1 cellular context compared by ENCODE assay signal in the genomic region with DNA sequence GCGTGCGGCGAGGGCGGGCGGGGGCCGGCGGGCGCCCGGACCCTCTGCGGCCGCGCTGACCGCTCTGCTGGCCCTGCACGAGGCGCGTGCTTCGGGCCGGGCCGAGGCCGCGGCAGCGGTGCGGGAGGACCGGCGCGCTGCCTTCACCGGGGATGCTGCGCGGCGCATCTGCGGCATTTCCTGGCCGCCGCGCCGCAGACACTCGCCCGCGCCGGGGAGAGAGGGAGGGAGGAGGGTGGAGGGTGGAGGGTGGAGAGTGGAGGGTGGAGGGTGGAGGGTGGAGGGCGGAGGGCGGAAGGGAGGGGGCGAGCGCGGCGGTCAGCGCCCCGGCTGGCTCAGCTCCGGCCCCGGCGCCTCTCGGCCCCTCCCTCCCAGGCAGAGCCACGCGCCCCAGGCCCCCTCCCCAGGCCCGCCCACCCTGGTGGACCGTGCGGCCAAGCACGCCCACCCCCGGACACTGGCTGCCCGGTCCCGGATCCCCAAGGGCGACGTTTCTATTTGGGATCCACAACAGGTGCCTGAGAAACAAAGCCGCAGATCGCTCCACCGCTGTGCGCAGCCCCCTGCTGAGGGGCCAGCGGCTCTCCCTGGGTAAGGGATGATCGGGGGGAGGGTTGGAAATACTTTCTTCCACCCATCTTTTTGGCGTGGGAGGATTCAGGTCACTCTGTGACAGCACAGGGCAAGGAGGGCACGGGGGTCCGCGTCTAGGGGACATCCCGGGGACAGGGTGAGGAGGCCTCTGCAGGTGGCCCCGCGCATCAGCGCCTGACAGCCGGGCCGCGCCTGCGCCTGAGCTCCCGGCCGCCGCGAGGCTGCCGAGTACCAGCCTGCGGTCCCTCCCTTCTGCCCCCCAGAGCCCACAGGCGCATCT.
TF ChIP-seq lines count a peak whose summit lies in the region.

No MANE protein-coding gene starts in this region.

TF ChIP-seq in HepG2, 621 proteins besides CTCF, POLR2A, EP300 and RAD21 (continued from another document and continues in another):
- no peak for TF ChIP-seq ZNF615 (CRISPR knock-in tag; IDR thresholded peaks at IDR 0.05; ENCODE audit: borderline replicate concordance)
- TF ChIP-seq CEBPG (CRISPR knock-in tag; IDR thresholded peaks at IDR 0.05): no peak
- TF ChIP-seq MYC (CRISPR knock-in tag; IDR thresholded peaks at IDR 0.05; ENCODE audit: borderline replicate concordance): peak; percentile 79; the same call in 1 of the 2 replicates
- no peak for TF ChIP-seq PRPF4 (IDR thresholded peaks at IDR 0.05; ENCODE audit: low read depth, low read length, poor library complexity, severe bottlenecking)
- TF ChIP-seq ZFP36L2 (CRISPR knock-in tag; IDR thresholded peaks at IDR 0.05): no peak
- no peak for TF ChIP-seq POLR2AphosphoS5 (IDR thresholded peaks at IDR 0.05; ENCODE audit: low read depth, low read length)
- no peak for TF ChIP-seq IRF1 (CRISPR knock-in tag; IDR thresholded peaks at IDR 0.05; ENCODE audit: low read depth)
- TF ChIP-seq ZFP37 (CRISPR knock-in tag; IDR thresholded peaks at IDR 0.05; ENCODE audit: borderline replicate concordance): 0 out of 2 replicates have a peak, but pooled peaks have one; percentile 24
- peak; percentile 21; the same call in 1 of the 2 replicates for TF ChIP-seq ZNF350 (CRISPR knock-in tag; IDR thresholded peaks at IDR 0.05; ENCODE audit: borderline replicate concordance, low read depth)
- 0 out of 2 replicates have a peak, but pooled peaks have one; percentile 46 for TF ChIP-seq TIGD3 (CRISPR knock-in tag; IDR thresholded peaks at IDR 0.05; ENCODE audit: borderline replicate concordance)
- no peak for TF ChIP-seq ZNF879 (CRISPR knock-in tag; IDR thresholded peaks at IDR 0.05)
- no peak for TF ChIP-seq ZNF597 (CRISPR knock-in tag; IDR thresholded peaks at IDR 0.05)
- no peak for TF ChIP-seq SNRNP70 (IDR thresholded peaks at IDR 0.05; ENCODE audit: low read depth, low read length)
- TF ChIP-seq ZNF207 (IDR thresholded peaks at IDR 0.05; ENCODE audit: borderline replicate concordance): no peak
- no peak for TF ChIP-seq CREB1 (IDR thresholded peaks at IDR 0.05)
- no peak for TF ChIP-seq CREB1 (CRISPR knock-in tag; IDR thresholded peaks at IDR 0.05)
- no peak for TF ChIP-seq ZBTB42 (CRISPR knock-in tag; IDR thresholded peaks at IDR 0.05)
- no peak for TF ChIP-seq AKAP8 (CRISPR knock-in tag; IDR thresholded peaks at IDR 0.05)
- no peak for TF ChIP-seq MTF1 (CRISPR knock-in tag; IDR thresholded peaks at IDR 0.05)
- TF ChIP-seq MTA1 (CRISPR knock-in tag; IDR thresholded peaks at IDR 0.05; ENCODE audit: borderline replicate concordance): no peak
- peak; percentile 84; the same call in 1 of the 2 replicates for TF ChIP-seq HOXA5 (CRISPR knock-in tag; IDR thresholded peaks at IDR 0.05)
- no peak for TF ChIP-seq ZNF484 (CRISPR knock-in tag; IDR thresholded peaks at IDR 0.05; ENCODE audit: borderline replicate concordance, low read depth)
- no peak for TF ChIP-seq NFE2 (CRISPR knock-in tag; IDR thresholded peaks at IDR 0.05)
- no peak for TF ChIP-seq RARG (CRISPR knock-in tag; IDR thresholded peaks at IDR 0.05; ENCODE audit: low read depth)
- TF ChIP-seq ZFP90 (CRISPR knock-in tag; IDR thresholded peaks at IDR 0.05; ENCODE audit: borderline replicate concordance): no peak
- TF ChIP-seq ZNF646 (CRISPR knock-in tag; IDR thresholded peaks at IDR 0.05): no peak
- no peak for TF ChIP-seq PRDM15 (CRISPR knock-in tag; IDR thresholded peaks at IDR 0.05)
- no peak for TF ChIP-seq HCFC1 (IDR thresholded peaks at IDR 0.05; ENCODE audit: low read depth, low read length)
- TF ChIP-seq ZNF577 (CRISPR knock-in tag; IDR thresholded peaks at IDR 0.05; ENCODE audit: borderline replicate concordance, low read depth): no peak
- no peak for TF ChIP-seq NCOA5 (CRISPR knock-in tag; IDR thresholded peaks at IDR 0.05)
- no peak for TF ChIP-seq GPN1 (CRISPR knock-in tag; IDR thresholded peaks at IDR 0.05; ENCODE audit: borderline replicate concordance)
- peak; percentile 87 for TF ChIP-seq KDM2A (CRISPR knock-in tag; IDR thresholded peaks at IDR 0.05; ENCODE audit: borderline replicate concordance, low read depth)
- TF ChIP-seq, protein P1, sequence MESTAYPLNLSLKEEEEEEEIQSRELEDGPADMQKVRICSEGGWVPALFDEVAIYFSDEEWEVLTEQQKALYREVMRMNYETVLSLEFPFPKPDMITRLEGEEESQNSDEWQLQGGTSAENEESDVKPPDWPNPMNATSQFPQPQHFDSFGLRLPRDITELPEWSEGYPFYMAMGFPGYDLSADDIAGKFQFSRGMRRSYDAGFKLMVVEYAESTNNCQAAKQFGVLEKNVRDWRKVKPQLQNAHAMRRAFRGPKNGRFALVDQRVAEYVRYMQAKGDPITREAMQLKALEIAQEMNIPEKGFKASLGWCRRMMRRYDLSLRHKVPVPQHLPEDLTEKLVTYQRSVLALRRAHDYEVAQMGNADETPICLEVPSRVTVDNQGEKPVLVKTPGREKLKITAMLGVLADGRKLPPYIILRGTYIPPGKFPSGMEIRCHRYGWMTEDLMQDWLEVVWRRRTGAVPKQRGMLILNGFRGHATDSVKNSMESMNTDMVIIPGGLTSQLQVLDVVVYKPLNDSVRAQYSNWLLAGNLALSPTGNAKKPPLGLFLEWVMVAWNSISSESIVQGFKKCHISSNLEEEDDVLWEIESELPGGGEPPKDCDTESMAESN (CRISPR knock-in tag; conservative IDR thresholded peaks at IDR 0.05): no peak; the same call in 1 of the 2 replicates
- TF ChIP-seq, protein P2, sequence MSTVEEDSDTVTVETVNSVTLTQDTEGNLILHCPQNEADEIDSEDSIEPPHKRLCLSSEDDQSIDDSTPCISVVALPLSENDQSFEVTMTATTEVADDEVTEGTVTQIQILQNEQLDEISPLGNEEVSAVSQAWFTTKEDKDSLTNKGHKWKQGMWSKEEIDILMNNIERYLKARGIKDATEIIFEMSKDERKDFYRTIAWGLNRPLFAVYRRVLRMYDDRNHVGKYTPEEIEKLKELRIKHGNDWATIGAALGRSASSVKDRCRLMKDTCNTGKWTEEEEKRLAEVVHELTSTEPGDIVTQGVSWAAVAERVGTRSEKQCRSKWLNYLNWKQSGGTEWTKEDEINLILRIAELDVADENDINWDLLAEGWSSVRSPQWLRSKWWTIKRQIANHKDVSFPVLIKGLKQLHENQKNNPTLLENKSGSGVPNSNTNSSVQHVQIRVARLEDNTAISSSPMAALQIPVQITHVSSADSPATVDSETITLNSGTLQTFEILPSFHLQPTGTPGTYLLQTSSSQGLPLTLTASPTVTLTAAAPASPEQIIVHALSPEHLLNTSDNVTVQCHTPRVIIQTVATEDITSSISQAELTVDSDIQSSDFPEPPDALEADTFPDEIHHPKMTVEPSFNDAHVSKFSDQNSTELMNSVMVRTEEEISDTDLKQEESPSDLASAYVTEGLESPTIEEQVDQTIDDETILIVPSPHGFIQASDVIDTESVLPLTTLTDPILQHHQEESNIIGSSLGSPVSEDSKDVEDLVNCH (CRISPR knock-in tag; IDR thresholded peaks at IDR 0.05): no peak
- TF ChIP-seq ZBTB7B (CRISPR knock-in tag; IDR thresholded peaks at IDR 0.05): no peak
- no peak for TF ChIP-seq EED (CRISPR knock-in tag; IDR thresholded peaks at IDR 0.05)
- no peak for TF ChIP-seq EEA1 (CRISPR knock-in tag; IDR thresholded peaks at IDR 0.05; ENCODE audit: borderline replicate concordance)
- TF ChIP-seq DDIT3 (CRISPR knock-in tag; IDR thresholded peaks at IDR 0.05): no peak
- TF ChIP-seq MED1 (CRISPR knock-in tag; IDR thresholded peaks at IDR 0.05): 0 out of 2 replicates have a peak, but pooled peaks have one; percentile 35
- no peak for TF ChIP-seq NCOA2 (CRISPR knock-in tag; IDR thresholded peaks at IDR 0.05)
- 0 out of 2 replicates have a peak, but pooled peaks have one; percentile 31 for TF ChIP-seq ZIK1 (CRISPR knock-in tag; IDR thresholded peaks at IDR 0.05; ENCODE audit: borderline replicate concordance, low read depth)
- peak; percentile 62; the same call in 1 of the 2 replicates for TF ChIP-seq RFXAP (CRISPR knock-in tag; IDR thresholded peaks at IDR 0.05; ENCODE audit: borderline replicate concordance)
